Comparison of ENCODE assay signal across 8 cellular contexts in genomic region chr17:43483674-43484551, GRCh38.
DNase-seq lines count a peak whose midpoint lies in the region; ATAC-seq and TF ChIP-seq lines count a peak whose summit lies in the region.

DHX8 (plus strand) TSS chr17:43483975; CDS start chr17:43484038, 63 bp downstream.

- ATAC-seq in GM19023 (IDR thresholded peaks at IDR 0.05; ENCODE audit: unreplicated experiment) (peak; percentile 96), HG03342 (IDR thresholded peaks at IDR 0.05; ENCODE audit: unreplicated experiment) (peak; percentile 91)
- peak; percentile 99 for ATAC-seq in activated CD4-positive, CD25-positive, alpha-beta regulatory T cell treated with anti-CD3 and anti-CD28 coated beads, Interleukin-2, amount 50 U/mL, for 24 hours

- peak; percentile 100 for TF ChIP-seq CTCF in AG10803 (conservative IDR thresholded peaks at IDR 0.05; ENCODE audit: low read length)

- H3K4me3 ChIP-seq in AG10803 (ENCODE audit: low read length): peak within 1 kb of the TSS; percentile 77

- DNase-seq in AG10803 (ENCODE audit: low read depth): peak; percentile 99
- peak; percentile 90 to 98 for DNase-seq in NCI-H446 (lab: John Stamatoyannopoulos, UW)
- peak; percentile 81 to 96 for DNase-seq in cerebellar nuclear complex (lab: John Stamatoyannopoulos, UW)
- peak; percentile 99 for DNase-seq in islet precursor cell
- peak; percentile 97 to 98 for DNase-seq in stimulated activated CD4-positive, alpha-beta T cell treated with anti-CD3 and anti-CD28 coated beads, Interleukin-15, amount 100 ng/mL, for 1 hour (ENCODE audit: low read depth in 1 of 2, low spot score in 1 of 2)

Comparison
In these comparisons a context has a peak if more than half of its experiments do, and no peak if none do; other contexts are left out.
1. Peak in every context shown above with its lines: DNase-seq, ATAC-seq and H3K4me3 ChIP-seq.